8 cellular contexts compared by ENCODE assay signal in genomic region chr4:26088433-26088928, GRCh38.
DNase-seq lines count a peak whose midpoint lies in the region; ATAC-seq and TF ChIP-seq lines count a peak whose summit lies in the region.

No MANE protein-coding gene starts in this region.

- H3K4me3 ChIP-seq in ascending aorta (no peak overlapping the region), HAP-1 (no peak overlapping the region)

- no peaks in the 10 kb centered on the region for H3K27me3 ChIP-seq in ascending aorta
- peaks cover 6% of the 10 kb centered on the region for H3K27me3 ChIP-seq in HAP-1 (ENCODE audit: low read depth)

- H3K27me3 Mint-ChIP-seq in T-helper 17 cell = peaks cover 4% of the 10 kb centered on the region

- intact Hi-C loops in ascending aorta (cut with DNase I) = loop anchor here (5.0 kb wide), 1 partner anchor 101 kb away; no protein-coding TSS in a partner anchor

- DNase-seq in stimulated activated CD4-positive, alpha-beta T cell treated with anti-CD3 and anti-CD28 coated beads, Interleukin-1b, Interleukin-23, amount 100 ng/mL, for 48 hours = peak; percentile 48
- DNase-seq in stimulated activated CD4-positive, alpha-beta T cell treated with anti-CD3 and anti-CD28 coated beads, Interleukin-12 subunit alpha, Interleukin-12 subunit beta, amount 100 ng/mL, for 4 hours = no peak
- DNase-seq in T-helper 17 cell (no peak), glomerular visceral epithelial cell (ENCODE audit: extremely low spot score) (peak; percentile 77), kidney glomerular epithelial cell (lab: John Stamatoyannopoulos, UW) (no peak), ascending aorta (ENCODE audit: low spot score in 2 of 2) (no peak), HAP-1 (ENCODE audit: low spot score in 2 of 2) (no peak)

- no peaks in the 10 kb centered on the region for H3K36me3 Mint-ChIP-seq in T-helper 17 cell (ENCODE audit: low read depth)

- H3K4me3 Mint-ChIP-seq in T-helper 17 cell = peak overlapping the region; percentile 37

- ATAC-seq in HG03039 (IDR thresholded peaks at IDR 0.05; ENCODE audit: unreplicated experiment) = peak; percentile 67
- peak; percentile 90 for ATAC-seq in T-helper 17 cell

- peak overlapping the region; percentile 94 for H3K27ac Mint-ChIP-seq in T-helper 17 cell

- in situ Hi-C loops in HAP-1 (cut with MboI; ENCODE audit: low sequenced_read_pairs) = no loop called here

- TF ChIP-seq CTCF in ascending aorta (IDR thresholded peaks at IDR 0.05) = no peak

- H3K4me1 ChIP-seq in ascending aorta (peaks cover 0 to 3% of the 10 kb centered on the region in 2 donors), HAP-1 (no peaks in the 10 kb centered on the region)

- H3K36me3 ChIP-seq in ascending aorta = no peaks in the 10 kb centered on the region
- H3K36me3 ChIP-seq in HAP-1 (replicated peaks) = no peaks in the 10 kb centered on the region

- H3K27ac ChIP-seq in ascending aorta = peak overlapping the region in 1 of 2 donors; percentile 38

- peaks cover 6% of the 10 kb centered on the region for H3K9me3 ChIP-seq in T-helper 17 cell (ENCODE audit: control insufficient read depth, low read length, poor library complexity, severe bottlenecking)
- H3K9me3 ChIP-seq in ascending aorta = peaks cover 0 to 11% of the 10 kb centered on the region in 2 donors
- H3K9me3 ChIP-seq in HAP-1 = peaks cover 6% of the 10 kb centered on the region; the same call in 1 of the 2 replicates

- H3K4me1 Mint-ChIP-seq in T-helper 17 cell = peaks cover 27% of the 10 kb centered on the region

Comparison
In these comparisons a context has a peak if more than half of its experiments do, and no peak if none do; other contexts are left out.
1. DNase-seq: peak in stimulated activated CD4-positive, alpha-beta T cell treated with anti-CD3 and anti-CD28 coated beads, Interleukin-1b, Interleukin-23, amount 100 ng/mL, for 48 hours (single experiment) and glomerular visceral epithelial cell (single experiment); none in stimulated activated CD4-positive, alpha-beta T cell treated with anti-CD3 and anti-CD28 coated beads, Interleukin-12 subunit alpha, Interleukin-12 subunit beta, amount 100 ng/mL, for 4 hours (single experiment), T-helper 17 cell (0 of 3), kidney glomerular epithelial cell (single experiment), ascending aorta (0 of 2) and HAP-1 (0 of 2).